1 cellular context compared by ENCODE assay signal in genomic region chr1:8078176-8078671, GRCh38.
TF ChIP-seq lines count a peak whose summit lies in the region.

No MANE protein-coding gene starts in this region.

TF ChIP-seq in WTC11, 78 proteins besides CTCF, POLR2A, EP300 and RAD21 (continued from another document):
- TF ChIP-seq ZNF425 (CRISPR knock-in tag; conservative IDR thresholded peaks at IDR 0.05) (no peak), GABPB1 (CRISPR knock-in tag; IDR thresholded peaks at IDR 0.05) (no peak), HMGXB4 (CRISPR knock-in tag; IDR thresholded peaks at IDR 0.05) (no peak), ZNF671 (CRISPR knock-in tag; IDR thresholded peaks at IDR 0.05) (no peak)
